ENCODE assay signal across 1 cellular context in genomic region chr12:124847675-124848074, GRCh38.
TF ChIP-seq lines count a peak whose summit lies in the region.

No MANE protein-coding gene starts in this region.

TF ChIP-seq in liver, 16 proteins besides CTCF, POLR2A, EP300 and RAD21 (continued from another document):
- TF ChIP-seq REST (IDR thresholded peaks at IDR 0.05): no peak
- no peak for TF ChIP-seq MAX (IDR thresholded peaks at IDR 0.05)
- TF ChIP-seq FOXA1 (IDR thresholded peaks at IDR 0.05): no peak
- TF ChIP-seq NR2F2 (IDR thresholded peaks at IDR 0.05): no peak
- no peak for TF ChIP-seq EGR1 (IDR thresholded peaks at IDR 0.05; ENCODE audit: low read depth in 2 of 2)
- no peak for TF ChIP-seq HNF4A (conservative IDR thresholded peaks at IDR 0.05)
- TF ChIP-seq JUND (IDR thresholded peaks at IDR 0.05): no peak
- TF ChIP-seq GABPA (IDR thresholded peaks at IDR 0.05 in 1 of 2, conservative IDR thresholded peaks at IDR 0.05 in 1 of 2): no peak
- TF ChIP-seq SP1 (IDR thresholded peaks at IDR 0.05): no peak
- TF ChIP-seq RXRA (IDR thresholded peaks at IDR 0.05): no peak
